In genomic region chr7:114865564-114865963, GRCh38 we compare ENCODE assay signal across 8 cellular contexts. TPM values are rescaled to one million over a fixed set of nuclear protein-coding genes. Genes with fewer than 3 reads are reported as not detected.
DNase-seq lines count a peak whose midpoint lies in the region; ATAC-seq and TF ChIP-seq lines count a peak whose summit lies in the region.

No MANE protein-coding gene starts in this region.

- TF ChIP-seq CTCF in left ventricle myocardium inferior (IDR thresholded peaks at IDR 0.05; ENCODE audit: borderline replicate concordance): peak; percentile 88

- no peaks in the 10 kb centered on the region for H3K4me1 ChIP-seq in left ventricle myocardium inferior

- DNase-seq in AG20443 (ENCODE audit: low spot score) (peak; percentile 69), RPMI7951 (ENCODE audit: low read depth) (peak; percentile 45), left ventricle myocardium inferior (peak; percentile 30), NCI-H526 treated with DMSO at 0.1 percent for 48 hours (lab: John Stamatoyannopoulos, UW) (no peak)
- DNase-seq in activated naive CD4-positive, alpha-beta T cell treated with Interleukin-2 at 50 U/mL for 16 hours: peak; percentile 64
- peak; percentile 33 to 46 for DNase-seq in stimulated activated CD4-positive, alpha-beta T cell treated with anti-CD3 and anti-CD28 coated beads, Interleukin-12 subunit alpha, Interleukin-12 subunit beta, amount 100 ng/mL, for 24 hours (ENCODE audit: low read depth in 2 of 2)

- no peaks in the 10 kb centered on the region for H3K27me3 ChIP-seq in left ventricle myocardium inferior (ENCODE audit: low read depth)

- intact Hi-C loops in left ventricle myocardium inferior (cut with micrococcal nuclease): no loop called here

- H3K9me3 ChIP-seq in left ventricle myocardium inferior (replicated peaks): peaks cover 4% of the 10 kb centered on the region

- H3K4me3 ChIP-seq in left ventricle myocardium inferior: no peak overlapping the region

- H3K27ac ChIP-seq in left ventricle myocardium inferior (replicated peaks): no peak overlapping the region

- ATAC-seq in GM18861 (IDR thresholded peaks at IDR 0.05; ENCODE audit: unreplicated experiment): peak; percentile 83
- ATAC-seq in HG03066 (IDR thresholded peaks at IDR 0.05; ENCODE audit: low read depth, unreplicated experiment): peak; percentile 75

- H3K36me3 ChIP-seq in left ventricle myocardium inferior: no peaks in the 10 kb centered on the region

RNA-seq across cellular contexts. Expression of gene MDFIC, which starts 56.3 kb away (rescaled TPM):
- 30.8 and 38.1 TPM in 2 replicates for total RNA-seq in RPMI7951 (2014; rRNA removed; shearing (Covaris generic))
- 26.5 TPM for total RNA-seq in left ventricle myocardium inferior
